ENCODE assay signal across 1 cellular context in the genomic region with DNA sequence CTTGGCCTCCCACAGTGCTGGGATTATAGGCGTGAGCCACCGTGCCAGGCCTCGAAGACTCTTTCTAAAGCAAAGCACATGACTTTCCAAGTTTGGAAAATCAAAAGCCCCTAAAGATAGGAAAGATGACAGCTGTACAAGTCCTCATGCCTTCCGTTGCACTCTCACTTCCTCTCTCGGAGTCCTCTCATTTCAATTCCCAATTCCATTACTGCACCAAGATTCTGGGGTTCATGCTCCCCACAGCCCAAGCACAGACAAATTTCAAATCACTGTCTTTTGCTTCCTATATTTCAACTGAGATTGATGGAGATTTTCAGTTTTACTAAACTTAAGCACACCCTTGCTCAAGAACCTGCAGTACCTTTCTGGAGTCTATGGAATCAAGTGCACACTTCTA.
TF ChIP-seq lines count a peak whose summit lies in the region.

No MANE protein-coding gene starts in this region.

TF ChIP-seq in endothelial cell of umbilical vein, 7 proteins besides CTCF, POLR2A, EP300 and RAD21:
- TF ChIP-seq JUN (IDR thresholded peaks at IDR 0.05; ENCODE audit: borderline replicate concordance, insufficient read depth, insufficient read length, low read depth), result no peak
- TF ChIP-seq POLR2AphosphoS5 (IDR thresholded peaks at IDR 0.05; ENCODE audit: insufficient read depth, low read depth, low read length), result no peak
- TF ChIP-seq MAX (IDR thresholded peaks at IDR 0.05; ENCODE audit: insufficient read depth, insufficient read length), result no peak
- TF ChIP-seq EZH2 (IDR thresholded peaks at IDR 0.05; ENCODE audit: borderline replicate concordance, low read depth, low read length, severe bottlenecking), result no peak
- TF ChIP-seq MYC (IDR thresholded peaks at IDR 0.05; ENCODE audit: low read depth, low read length), result no peak
- no peak for TF ChIP-seq GATA2 (IDR thresholded peaks at IDR 0.05; ENCODE audit: insufficient read depth, insufficient read length, low read depth, low read length)
- no peak for TF ChIP-seq FOS (IDR thresholded peaks at IDR 0.05; ENCODE audit: borderline replicate concordance, insufficient read depth, low read length)
